In the genomic region with DNA sequence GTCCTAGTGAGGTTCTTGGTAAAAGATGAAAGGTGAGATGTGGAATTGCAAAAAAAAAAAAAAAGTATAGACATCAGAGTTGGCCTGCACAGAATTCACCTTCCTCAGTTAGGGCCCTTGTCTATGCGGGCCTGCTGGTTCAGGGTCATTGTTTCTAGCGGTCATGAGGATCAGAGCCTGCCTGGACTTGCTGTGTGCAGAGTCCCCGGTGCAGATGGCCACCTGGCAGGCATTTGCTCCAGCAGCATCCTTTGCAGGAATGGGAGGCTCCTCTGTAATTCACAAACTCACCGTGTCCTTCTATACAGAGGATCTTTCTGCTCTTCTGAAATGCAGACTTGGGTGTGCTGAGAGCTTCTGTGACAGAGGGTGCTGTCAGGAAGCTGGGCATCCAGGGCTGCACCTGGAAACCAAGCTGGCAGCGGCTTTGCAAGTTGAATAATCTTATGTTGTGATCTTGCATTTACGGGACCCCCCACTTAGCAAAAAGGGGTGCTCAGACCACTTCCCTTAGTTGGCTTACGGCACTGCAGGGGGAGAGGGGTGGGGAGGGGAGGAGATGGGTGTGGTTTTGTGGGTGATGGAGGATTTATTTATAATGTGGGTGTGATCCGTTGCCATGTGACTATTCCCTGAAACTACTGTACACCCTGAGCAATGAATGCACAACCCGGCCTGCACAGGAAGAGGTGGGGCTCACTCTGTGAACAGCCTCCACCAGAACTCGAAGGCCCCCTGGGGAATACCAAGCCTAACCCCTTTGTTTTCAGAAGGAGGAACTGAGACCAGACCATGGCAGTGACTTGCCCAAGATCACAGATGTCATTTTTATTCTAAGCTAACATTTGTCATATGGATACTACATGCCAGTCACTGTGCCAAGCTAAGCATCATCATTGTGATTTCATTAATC, we compare ENCODE assay signal across 9 cellular contexts.
DNase-seq lines count a peak whose midpoint lies in the region; ATAC-seq and TF ChIP-seq lines count a peak whose summit lies in the region.
"Had no signal": no experiment of that assay in that cellular context is flagged by ENCODE, and none has a peak within 500 bp of the region (broad histone marks: within the 10 kb centered on the region; RNA-seq: fewer than 3 reads in every experiment).

No MANE protein-coding gene starts in this region.

- peak; percentile 47 for DNase-seq in CMK (ENCODE audit: low read depth)
- DNase-seq in T-helper 2 cell: peak in 4 of 5 experiments; percentile 15 to 78 (median 53)
- DNase-seq in cerebellum (ENCODE audit: low spot score): peak; percentile 72
- peak; percentile 26 for DNase-seq in stimulated activated CD8-positive, alpha-beta memory T cell treated with anti-CD3 and anti-CD28 coated beads, Interleukin-7, amount 100 ng/mL, for 24 hours (ENCODE audit: low read depth)
- DNase-seq in middle frontal gyrus (ENCODE audit: extremely low spot score, low spot score): no peak
- no peak for DNase-seq in tibial nerve (ENCODE audit: low spot score in 2 of 2)

- no peak for TF ChIP-seq CTCF in tibial nerve (IDR thresholded peaks at IDR 0.05)

- TF ChIP-seq POLR2A in tibial nerve (IDR thresholded peaks at IDR 0.05): no peak

- ATAC-seq in GM19452 (IDR thresholded peaks at IDR 0.05; ENCODE audit: unreplicated experiment) (peak; percentile 93), HG03457 (IDR thresholded peaks at IDR 0.05; ENCODE audit: unreplicated experiment) (peak; percentile 75)

- no peak overlapping the region for H3K4me3 ChIP-seq in tibial nerve
- H3K4me3 ChIP-seq: dorsolateral prefrontal cortex had no signal

- no peaks in the 10 kb centered on the region for H3K36me3 ChIP-seq in tibial nerve

- no peaks in the 10 kb centered on the region for H3K4me1 ChIP-seq in tibial nerve

- no peaks in the 10 kb centered on the region for H3K9me3 ChIP-seq in tibial nerve

- no peaks in the 10 kb centered on the region for H3K27me3 ChIP-seq in tibial nerve
- H3K27me3 ChIP-seq: dorsolateral prefrontal cortex had no signal

- TF ChIP-seq EP300 in tibial nerve (IDR thresholded peaks at IDR 0.05): no peak

- 48 to 53% methylated on average over 10 of the region's 10 CpGs for WGBS in tibial nerve, 2 donors

- H3K27ac ChIP-seq in tibial nerve: no peak overlapping the region
- H3K27ac ChIP-seq: dorsolateral prefrontal cortex had no signal

Comparison
In these comparisons a context has a peak if more than half of its experiments do, and no peak if none do; other contexts are left out.
1. DNase-seq: peak in CMK (single experiment), T-helper 2 cell (4 of 5), cerebellum (single experiment) and stimulated activated CD8-positive, alpha-beta memory T cell treated with anti-CD3 and anti-CD28 coated beads, Interleukin-7, amount 100 ng/mL, for 24 hours (single experiment); none in middle frontal gyrus (single experiment) and tibial nerve (0 of 2).